Comparison of ENCODE assay signal across 32 cellular contexts in genomic region chr9:100466171-100466827, GRCh38. TPM values are rescaled to one million over a fixed set of nuclear protein-coding genes. Genes with fewer than 3 reads are reported as not detected.
A peak's percentile ranks its signal among the peaks of the same experiment; 100 is the strongest.
DNase-seq lines count a peak whose midpoint lies in the region; ATAC-seq and TF ChIP-seq lines count a peak whose summit lies in the region.
"Had no signal": no experiment of that assay in that cellular context is flagged by ENCODE, and none has a peak within 500 bp of the region (broad histone marks: within the 10 kb centered on the region; RNA-seq: fewer than 3 reads in every experiment).

No MANE protein-coding gene starts in this region.

- DNase-seq in globus pallidus (ENCODE audit: low spot score), result peak; percentile 53
- DNase-seq in pons (ENCODE audit: low spot score), result peak; percentile 67
- DNase-seq in NCI-H82 (lab: John Stamatoyannopoulos, UW), result no peak
- no peak for DNase-seq in aorta
- no peak for DNase-seq in NK-92 (lab: John Stamatoyannopoulos, UW; ENCODE audit: unreplicated experiment)
- DNase-seq in NCI-H774 (lab: John Stamatoyannopoulos, UW), result no peak
- DNase-seq: activated CD4-positive, alpha-beta T cell treated with anti-CD3 and anti-CD28 coated beads, Interleukin-2, amount 10 ng/mL, durations not matched to agents 24 days and 14 days; activated CD8-positive, alpha-beta memory T cell treated with anti-CD3 and anti-CD28 coated beads, Interleukin-2, amount 10 ng/mL, durations not matched to agents 7 days and 5 days; activated naive CD4-positive, alpha-beta T cell; activated T-cell treated with anti-CD3 and anti-CD28 coated beads, Interleukin-2, amount 50 U/mL, for 48 hours; brain microvascular endothelial cell; Calu3; colonic mucosa; effector memory CD4-positive, alpha-beta T cell; HCEC 1CT; islet precursor cell; lower lobe of right lung; NCI-H1417 treated with DMSO at 0.1 percent for 48 hours; NCI-H2081; ovary; PC-9; SHP77; stimulated activated CD4-positive, alpha-beta T cell treated with anti-CD3 and anti-CD28 coated beads, Interleukin-4, amount 100 ng/mL, for 4 hours; WERI-Rb-1 had no signal

- H3K27me3 ChIP-seq in aorta (ENCODE audit: control insufficient read depth in 1 of 2, insufficient read depth in 2 of 2, low read length in 1 of 2), result no peaks in the 10 kb centered on the region
- H3K27me3 ChIP-seq: brain microvascular endothelial cell, colonic mucosa, ovary, vagina had no signal

- H3K27ac ChIP-seq in VCaP (peak overlapping the region; percentile 38; the same call in 1 of the 2 replicates), aorta (ENCODE audit: low read depth in 1 of 2, low read length in 2 of 2) (no peak overlapping the region)
- H3K27ac ChIP-seq: brain microvascular endothelial cell, C4-2B, colonic mucosa, KMS-11, lower lobe of right lung, ovary, PC-9, vagina, WERI-Rb-1 had no signal

- ATAC-seq in GM21381 (IDR thresholded peaks at IDR 0.05; ENCODE audit: unreplicated experiment) (peak; percentile 17), aorta (ENCODE audit: low FRiP score) (no peak)
- ATAC-seq: activated CD8-positive, alpha-beta memory T cell treated with anti-CD3 and anti-CD28 coated beads, Interleukin-2, amount 10 ng/mL, durations not matched to agents 7 days and 5 days; esophagus mucosa; sciatic nerve; stimulated activated memory B cell treated with anti-CD40 and anti-IgM and Interleukin-4, amounts not matched to agents 10 μg/mL and 1 μg/mL and 100 μg/mL, for 72 hours had no signal

- intact Hi-C loops in aorta (cut with DNase I), result no loop called here

- WGBS in aorta, 2 donors, result 92 to 98% methylated on average over 2 of the region's 2 CpGs

- H3K4me3 ChIP-seq in aorta (ENCODE audit: low read length in 2 of 2), result no peak overlapping the region
- H3K4me3 ChIP-seq: colonic mucosa, lower lobe of right lung, ovary, PC-9, vagina had no signal

- H3K9me3 ChIP-seq in aorta (ENCODE audit: control insufficient read depth, low read length), result no peaks in the 10 kb centered on the region
- H3K9me3 ChIP-seq: colonic mucosa, lower lobe of right lung, ovary, vagina had no signal

- TF ChIP-seq CTCF in VCaP (conservative IDR thresholded peaks at IDR 0.05), result no peak

- H3K36me3 ChIP-seq in aorta (ENCODE audit: control insufficient read depth in 1 of 2, insufficient read depth in 2 of 2, low read length in 1 of 2), result no peaks in the 10 kb centered on the region
- H3K36me3 ChIP-seq: brain microvascular endothelial cell, colonic mucosa, lower lobe of right lung, ovary, vagina, WERI-Rb-1 had no signal

- H3K4me1 ChIP-seq in aorta (ENCODE audit: control insufficient read depth in 1 of 2, insufficient read depth in 2 of 2, low read length in 2 of 2), result no peaks in the 10 kb centered on the region
- H3K4me1 ChIP-seq: colonic mucosa, lower lobe of right lung, vagina had no signal

RNA-seq across cellular contexts. Expression of gene TMEFF1, which starts 6.7 kb away (rescaled TPM):
- total RNA-seq in aorta, result under 1 TPM; 0.27 to 0.78 TPM
- not detected for polyA plus RNA-seq in aorta
- total RNA-seq: esophagus mucosa, vagina had no signal

RNA-seq across cellular contexts. Expression of gene MSANTD3, which starts 39.4 kb away (rescaled TPM):
- total RNA-seq in aorta, result 10 to 100 TPM; 26.6 to 31.0 TPM
- 10 to 100 TPM; 13.7 to 28.9 TPM for polyA plus RNA-seq in aorta

Comparison
In these comparisons a context has a peak if more than half of its experiments do, and no peak if none do; other contexts are left out.
1. DNase-seq: peak in globus pallidus (single experiment) and pons (single experiment); none in NCI-H82 (single experiment), aorta (0 of 2), NK-92 (single experiment) and NCI-H774 (single experiment).